In the genomic region with DNA sequence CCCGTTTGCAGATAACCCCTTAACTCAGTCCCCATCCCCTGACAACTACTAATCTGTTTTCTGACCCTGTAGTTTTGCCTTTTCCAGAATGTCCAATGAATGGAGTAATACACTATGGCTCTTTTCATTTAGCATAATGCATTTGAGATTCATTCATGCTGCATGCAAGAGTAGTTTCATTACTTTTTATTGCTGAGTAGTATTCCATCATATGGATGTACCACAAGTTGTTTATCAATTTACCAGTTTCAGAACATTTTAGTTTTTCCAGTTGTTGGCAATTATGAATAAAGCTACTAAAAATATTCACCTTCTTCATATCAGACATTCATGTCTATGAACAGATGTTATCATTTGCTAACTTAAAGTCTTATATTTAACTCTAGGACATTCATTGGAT, we compare ENCODE assay signal across 19 cellular contexts. TPM values are rescaled to one million over a fixed set of nuclear protein-coding genes. Genes with fewer than 3 reads are reported as not detected.
DNase-seq lines count a peak whose midpoint lies in the region; ATAC-seq, FAIRE-seq and TF ChIP-seq lines count a peak whose summit lies in the region.
"Had no signal": no experiment of that assay in that cellular context is flagged by ENCODE, and none has a peak within 500 bp of the region (broad histone marks: within the 10 kb centered on the region; RNA-seq: fewer than 3 reads in every experiment).

No MANE protein-coding gene starts in this region.

- no peak overlapping the region for H3K23ac ChIP-seq in H1 (ENCODE audit: insufficient read length)

- ATAC-seq in SK-N-SH treated with all-trans-retinoic acid at 6 μM for 48 hours, result no peak
- ATAC-seq: A549; CD8-positive, alpha-beta T cell; GM12878 had no signal

- H2AFZ ChIP-seq in SK-N-SH (ENCODE audit: low read depth) (no peak overlapping the region), H1 (ENCODE audit: low read length) (no peak overlapping the region)

- no peaks in the 10 kb centered on the region for H3K23me2 ChIP-seq in H1 (ENCODE audit: low read depth, low read length)

- H3K4me3 ChIP-seq in SK-N-SH (ENCODE audit: low read depth in 2 of 2, low read length in 1 of 2), result no peak overlapping the region; a peak in 1 of 4 replicates
- H3K4me3 ChIP-seq in H1 (ENCODE audit: extremely low read depth in 1 of 4, insufficient read depth in 2 of 4, low read depth in 3 of 4, low read length in 4 of 4), result no peak overlapping the region
- H3K4me3 ChIP-seq: A549, GM12878 had no signal

- H3K4me2 ChIP-seq in SK-N-SH, result no peak overlapping the region
- no peak overlapping the region for H3K4me2 ChIP-seq in H1 (ENCODE audit: insufficient read depth in 1 of 2, low read depth in 2 of 2, low read length in 2 of 2)
- H3K4me2 ChIP-seq: A549; BLaER1 treated with 17β-estradiol and CSF1 and Interleukin-3, amounts not matched to agents 10 nM and 100 nM had no signal

- no peak overlapping the region for H2BK120ac ChIP-seq in H1 (replicated peaks; ENCODE audit: low read depth, low read length)

- no peak for TF ChIP-seq POLR2A in H1 (IDR thresholded peaks at IDR 0.05; ENCODE audit: control extremely low read depth in 1 of 2, low read depth in 2 of 2, low read length in 2 of 2)

- no peaks in the 10 kb centered on the region for H4K20me1 ChIP-seq in SK-N-SH (ENCODE audit: insufficient read depth)
- no peaks in the 10 kb centered on the region for H4K20me1 ChIP-seq in H1 (replicated peaks in 1 of 2; ENCODE audit: control insufficient read depth in 1 of 2, insufficient read depth in 2 of 2, low read length in 2 of 2)
- H4K20me1 ChIP-seq: BLaER1 treated with 17β-estradiol and CSF1 and Interleukin-3, amounts not matched to agents 10 nM and 100 nM had no signal

- H3K56ac ChIP-seq in H1 (replicated peaks; ENCODE audit: insufficient read length, low read depth, low read length), result no peak overlapping the region

- H3K9me3 Mint-ChIP-seq in endothelial cell (ENCODE audit: unreplicated experiment), result no peaks in the 10 kb centered on the region
- peaks cover 15% of the 10 kb centered on the region for H3K9me3 Mint-ChIP-seq in osteocyte (ENCODE audit: unreplicated experiment)

- no peak overlapping the region for H2AK5ac ChIP-seq in H1 (ENCODE audit: low read depth, low read length)

- H3K27ac ChIP-seq in SK-N-SH (ENCODE audit: low read depth in 2 of 2, low read length in 1 of 2) (no peak overlapping the region), H1 (ENCODE audit: low read depth, low read length) (no peak overlapping the region)
- H3K27ac ChIP-seq: 22Rv1; A549; BLaER1 treated with 17β-estradiol and CSF1 and Interleukin-3, amounts not matched to agents 10 nM and 100 nM; C4-2B had no signal

- H3K4me3 Mint-ChIP-seq in endothelial cell (ENCODE audit: unreplicated experiment), result peak overlapping the region; percentile 72
- H3K4me3 Mint-ChIP-seq in osteocyte (ENCODE audit: unreplicated experiment), result no peak overlapping the region
- H3K4me3 Mint-ChIP-seq: B cell; CD4-positive, alpha-beta T cell; CD8-positive, alpha-beta T cell had no signal

- H3F3A ChIP-seq in SK-N-SH (replicated peaks; ENCODE audit: insufficient read depth), result no peaks in the 10 kb centered on the region

- H2BK20ac ChIP-seq in H1 (ENCODE audit: low read length), result no peak overlapping the region

- CTCF ChIA-PET in SK-N-SH (lab: Yijun Ruan, JAX), result interaction anchor here (1.3 kb wide), 1 partner anchor 22 kb away, joined by 3 read pairs; no protein-coding TSS in a partner anchor
- CTCF ChIA-PET in H1 (lab: Charles Lee; ENCODE audit: partially characterized antibody), result no interaction called here

- H2BK15ac ChIP-seq in H1 (ENCODE audit: low read length), result no peak overlapping the region

- H3K36me3 Mint-ChIP-seq in endothelial cell (ENCODE audit: low read depth, unreplicated experiment), result peaks cover 59% of the 10 kb centered on the region
- peaks cover 68% of the 10 kb centered on the region for H3K36me3 Mint-ChIP-seq in osteocyte (ENCODE audit: unreplicated experiment)

- no peak for TF ChIP-seq CTCF in SK-N-SH (IDR thresholded peaks at IDR 0.05)
- TF ChIP-seq CTCF in H1 (IDR thresholded peaks at IDR 0.05; ENCODE audit: control extremely low read depth in 1 of 3, insufficient read depth in 1 of 3, low read depth in 1 of 3, low read length in 3 of 3), result no peak
- no peak for TF ChIP-seq CTCF in endothelial cell (IDR thresholded peaks at IDR 0.05; ENCODE audit: unreplicated experiment)
- TF ChIP-seq CTCF in osteocyte (IDR thresholded peaks at IDR 0.05), result no peak

- no peaks in the 10 kb centered on the region for H3K4me1 Mint-ChIP-seq in endothelial cell (ENCODE audit: unreplicated experiment)
- H3K4me1 Mint-ChIP-seq in osteocyte (ENCODE audit: unreplicated experiment), result peaks cover 16% of the 10 kb centered on the region
- H3K4me1 Mint-ChIP-seq: B cell had no signal

- H3K27me3 ChIP-seq in SK-N-SH (ENCODE audit: insufficient read depth) (no peaks in the 10 kb centered on the region), H1 (replicated peaks in 1 of 4; ENCODE audit: control insufficient read depth in 3 of 4, extremely low read depth in 1 of 4, insufficient read depth in 3 of 4, low read length in 3 of 4) (no peaks in the 10 kb centered on the region)
- H3K27me3 ChIP-seq: BLaER1 treated with 17β-estradiol and CSF1 and Interleukin-3, amounts not matched to agents 10 nM and 100 nM had no signal

- H3K9me2 ChIP-seq in SK-N-SH, result no peaks in the 10 kb centered on the region

- no peak overlapping the region for H4K5ac ChIP-seq in H1 (ENCODE audit: insufficient read length, low read depth, low read length)

- POLR2A ChIA-PET in SK-N-SH (lab: Yijun Ruan, JAX) (no interaction called here), H1 (lab: Charles Lee; ENCODE audit: partially characterized antibody) (interaction anchor here (0.6 kb wide), 1 partner anchor 36 kb away, joined by 3 read pairs; no protein-coding TSS in a partner anchor)

- H3K18ac ChIP-seq in H1 (ENCODE audit: extremely low read depth, low read length), result no peak overlapping the region

- H4K8ac ChIP-seq in H1 (ENCODE audit: extremely low read depth, insufficient read depth, low read length), result no peak overlapping the region

- H3K9ac ChIP-seq in SK-N-SH, result no peak overlapping the region
- no peak overlapping the region for H3K9ac ChIP-seq in H1 (replicated peaks in 1 of 4; ENCODE audit: extremely low read depth in 1 of 4, low read depth in 3 of 4, low read length in 3 of 4)
- H3K9ac ChIP-seq: BLaER1 treated with 17β-estradiol and CSF1 and Interleukin-3, amounts not matched to agents 10 nM and 100 nM had no signal

- 90% methylated on average over 1 of the region's 1 CpG for WGBS in SK-N-SH (ENCODE audit: low lambda C conversion rate)
- 92% methylated on average over 1 of the region's 1 CpG; no CpG with 5 or more reads in 1 of the 2 experiments for WGBS in H1 (ENCODE audit: extremely low coverage in 1 of 2, insufficient coverage in 1 of 2, insufficient read length in 1 of 2, insufficient replicate concordance in 2 of 2, low coverage in 1 of 2, low lambda C conversion rate in 2 of 2, missing lambda C conversion rate in 1 of 2), 2 experiments

- H2BK12ac ChIP-seq in H1 (ENCODE audit: low read depth, low read length), result no peak overlapping the region

- no peak overlapping the region for H3K14ac ChIP-seq in H1 (ENCODE audit: insufficient read length)

- TF ChIP-seq RAD21 in SK-N-SH (IDR thresholded peaks at IDR 0.05; ENCODE audit: low read length) (no peak), H1 (IDR thresholded peaks at IDR 0.05 in 1 of 2, conservative IDR thresholded peaks at IDR 0.05 in 1 of 2; ENCODE audit: low read depth in 2 of 2, low read length in 2 of 2) (no peak)

- H3K27ac Mint-ChIP-seq in endothelial cell (ENCODE audit: unreplicated experiment) (no peak overlapping the region), osteocyte (ENCODE audit: unreplicated experiment) (no peak overlapping the region)
- H3K27ac Mint-ChIP-seq: B cell; CD4-positive, alpha-beta T cell; CD8-positive, alpha-beta T cell had no signal

- DNase-seq in SK-N-SH (no peak), H1 (ENCODE audit: low read depth in 1 of 2, low spot score in 2 of 2) (no peak), endothelial cell (ENCODE audit: low spot score) (no peak), osteocyte (ENCODE audit: extremely low spot score, unreplicated experiment) (no peak), NCI-H748 (lab: John Stamatoyannopoulos, UW; ENCODE audit: unreplicated experiment) (no peak)
- DNase-seq: AML-193; Caco-2; Calu3; CD4-positive, alpha-beta T cell; CD8-positive, alpha-beta T cell; DMS79 treated with DMSO at 0.1 percent for 48 hours; GDM1 had no signal

- H3K79me2 ChIP-seq in SK-N-SH (ENCODE audit: insufficient read depth), result no peaks in the 10 kb centered on the region; the same call in 1 of the 2 replicates
- H3K79me2 ChIP-seq in H1 (ENCODE audit: control insufficient read depth in 1 of 2, insufficient read depth in 2 of 2, low read length in 2 of 2), result no peaks in the 10 kb centered on the region

- H3K79me1 ChIP-seq in H1 (ENCODE audit: low read depth, low read length), result no peaks in the 10 kb centered on the region

- H3K36me3 ChIP-seq in SK-N-SH (replicated peaks in 1 of 2; ENCODE audit: control insufficient read depth in 1 of 2, insufficient read depth in 2 of 2, low read length in 1 of 2), result peaks cover 42 to 84% of the 10 kb centered on the region in 2 experiments
- peaks cover 0 to 23% (median 12%) of the 10 kb centered on the region in 4 experiments; a peak in 5 of 8 replicates for H3K36me3 ChIP-seq in H1 (ENCODE audit: control insufficient read depth in 2 of 4, insufficient read depth in 4 of 4, low read length in 3 of 4)

- TF ChIP-seq EP300 in SK-N-SH (IDR thresholded peaks at IDR 0.05; ENCODE audit: borderline replicate concordance in 1 of 2, low read depth in 1 of 2, low read length in 1 of 2) (no peak), H1 (IDR thresholded peaks at IDR 0.05; ENCODE audit: borderline replicate concordance in 1 of 2, low read depth in 2 of 2, low read length in 2 of 2) (no peak)

- H3K4me1 ChIP-seq in SK-N-SH (ENCODE audit: control insufficient read depth in 1 of 2, insufficient read depth in 2 of 2, low read depth in 1 of 2, low read length in 1 of 2), result no peaks in the 10 kb centered on the region
- H3K4me1 ChIP-seq in H1 (replicated peaks in 1 of 4; ENCODE audit: control insufficient read depth in 3 of 4, insufficient read depth in 4 of 4, low read length in 3 of 4), result no peaks in the 10 kb centered on the region
- H3K4me1 ChIP-seq: A549; BLaER1 treated with 17β-estradiol and CSF1 and Interleukin-3, amounts not matched to agents 10 nM and 100 nM had no signal

- H3K9me3 ChIP-seq in SK-N-SH, result peaks cover 14% of the 10 kb centered on the region; the same call in 1 of the 2 replicates
- peaks cover 11 to 16% of the 10 kb centered on the region in 2 experiments; a peak in 3 of 4 replicates for H3K9me3 ChIP-seq in H1 (ENCODE audit: insufficient read depth in 2 of 2, low read depth in 1 of 2, low read length in 1 of 2)

- H2BK5ac ChIP-seq in H1 (ENCODE audit: low read depth, low read length), result no peak overlapping the region

- FAIRE-seq in H1 (lab: Jason Lieb, UNC), result peak; percentile 42
- FAIRE-seq: A549, GM12878 had no signal

- H3K27me3 Mint-ChIP-seq in endothelial cell (ENCODE audit: unreplicated experiment) (no peaks in the 10 kb centered on the region), osteocyte (ENCODE audit: unreplicated experiment) (no peaks in the 10 kb centered on the region)
- H3K27me3 Mint-ChIP-seq: B cell; CD4-positive, alpha-beta T cell had no signal

- no peak overlapping the region for H3K4ac ChIP-seq in H1 (replicated peaks; ENCODE audit: insufficient read length, low read depth, low read length)

- H4K91ac ChIP-seq in H1 (replicated peaks; ENCODE audit: insufficient read length, low read length), result no peak overlapping the region

RNA-seq across cellular contexts. Expression of a gene that starts 45.3 kb away (rescaled TPM):
- polyA plus RNA-seq in SK-N-SH (2012; rRNA removed) (12.6 and 16.8 TPM in 2 replicates), H1 (2011; rRNA removed) (3.5 and 6.0 TPM in 2 replicates)
- polyA plus RNA-seq in SK-N-SH (2012; cell fraction: cytosol; rRNA removed), result 21.6 and 29.9 TPM in 2 replicates
- 5.3 and 14.9 TPM in 2 replicates for polyA plus RNA-seq in SK-N-SH (2012; cell fraction: nucleus; rRNA removed)
- 34.3 and 38.5 TPM in 2 replicates for total RNA-seq in H1 (2021; fragmentation: NEBNext Ultra II Directional; extraction: Animal tissue kit (Norgen Biotek cat#: 25700))
- 16.3 TPM for polyA plus RNA-seq in H1 (2011; cell fraction: cytosol; rRNA removed)
- polyA plus RNA-seq in H1 (2011; cell fraction: nucleus; rRNA removed), result 3.4 TPM
- 14.1 to 48.8 TPM (median 22.4 TPM) in 4 replicates for polyA plus RNA-seq in H1 (2012, experiment 1 of 2)
- 2.0 TPM for polyA plus RNA-seq in H1 (2012, experiment 2 of 2)
- 15.2 TPM for polyA plus RNA-seq in H1 (2013, experiment 1 of 2)
- 14.0 TPM for polyA plus RNA-seq in H1 (2013, experiment 2 of 2)
- 7.3 and 7.7 TPM in 2 replicates for polyA minus RNA-seq in H1 (2011; rRNA and poly(A)+ RNA removed)
- polyA minus RNA-seq in H1 (2011; cell fraction: cytosol; rRNA and poly(A)+ RNA removed), result 8.1 TPM
- 17.2 TPM for polyA minus RNA-seq in H1 (2011; cell fraction: nucleus; rRNA and poly(A)+ RNA removed)
- total RNA-seq in endothelial cell (ENCODE audit: unreplicated experiment) (44.8 TPM), osteocyte (50.8 and 54.7 TPM in 2 replicates)
